In genomic region chr1:226943927-226944326, GRCh38 we compare ENCODE assay signal across 1 cellular context.
A peak's percentile ranks its signal among the peaks of the same experiment; 100 is the strongest.
TF ChIP-seq lines count a peak whose summit lies in the region.

No MANE protein-coding gene starts in this region.

TF ChIP-seq in K562, 482 proteins besides CTCF, POLR2A, EP300 and RAD21 (continued from another document):
- 0 out of 2 replicates have a peak, but pooled peaks have one; percentile 35 for TF ChIP-seq ZNF263 (CRISPR knock-in tag; IDR thresholded peaks at IDR 0.05; ENCODE audit: borderline replicate concordance)
